13 cellular contexts compared by ENCODE assay signal in the genomic region with DNA sequence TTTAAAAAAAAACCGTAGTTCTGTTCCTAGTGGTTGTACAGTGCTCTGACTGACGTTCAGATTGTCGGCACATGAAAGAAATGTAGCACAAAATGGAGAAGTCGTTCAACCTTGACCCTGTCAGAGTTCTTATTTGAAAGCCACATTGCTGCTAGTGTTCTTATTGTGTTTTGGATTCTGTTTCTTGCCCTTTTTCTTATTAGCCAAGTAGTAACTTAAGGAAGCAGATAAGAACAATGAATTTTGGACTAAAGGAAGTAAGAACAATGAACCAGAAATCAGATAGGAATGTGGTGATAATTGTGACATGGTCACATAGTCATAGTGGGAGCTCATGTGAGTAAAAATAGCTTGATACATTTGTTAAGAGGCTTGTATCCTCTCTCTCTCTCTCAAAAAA. TPM values are rescaled to one million over a fixed set of nuclear protein-coding genes. Genes with fewer than 3 reads are reported as not detected.
A peak's percentile ranks its signal among the peaks of the same experiment; 100 is the strongest.
DNase-seq lines count a peak whose midpoint lies in the region; ATAC-seq and TF ChIP-seq lines count a peak whose summit lies in the region.
"Had no signal": no experiment of that assay in that cellular context is flagged by ENCODE, and none has a peak within 500 bp of the region (broad histone marks: within the 10 kb centered on the region; RNA-seq: fewer than 3 reads in every experiment).

No MANE protein-coding gene starts in this region.

- H3K4me1 ChIP-seq in psoas muscle: peaks cover 56% of the 10 kb centered on the region
- H3K4me1 ChIP-seq: Caco-2, prostate gland had no signal

- peak overlapping the region; percentile 76 for H3K27ac ChIP-seq in psoas muscle
- H3K27ac ChIP-seq: prostate gland had no signal

- WGBS in psoas muscle, 3 donors: 65 to 76% (median 75%) methylated on average over 4 of the region's 4 CpGs

- no peaks in the 10 kb centered on the region for H3K9me3 ChIP-seq in psoas muscle
- H3K9me3 ChIP-seq: Caco-2, prostate gland had no signal

- DNase-seq in RKO (ENCODE audit: low spot score) (peak; percentile 10), fibroblast of peridontal ligament (ENCODE audit: extremely low read depth) (peak; percentile 14), psoas muscle (no peak), NCI-H2196 treated with DMSO at 0.1 percent for 48 hours (lab: John Stamatoyannopoulos, UW; ENCODE audit: unreplicated experiment) (no peak), DMS153 treated with DMSO at 0.1 percent for 48 hours (lab: John Stamatoyannopoulos, UW; ENCODE audit: unreplicated experiment) (no peak), putamen (ENCODE audit: low spot score) (no peak)
- no peak for DNase-seq in effector CD4-positive, alpha-beta T cell
- DNase-seq: activated CD8-positive, alpha-beta memory T cell treated with anti-CD3 and anti-CD28 coated beads for 24 hours; aorta; Caco-2; NCI-H526 had no signal

- ATAC-seq in GM18502 (IDR thresholded peaks at IDR 0.05; ENCODE audit: poor library complexity, unreplicated experiment): peak; percentile 55
- peak in 2 of 4 donors; percentile 24 to 28 for ATAC-seq in psoas muscle

- intact Hi-C loops in psoas muscle (cut with DNase I): loop anchor here in 1 of 2 donors (5.0 kb wide), 1 partner anchor 45 kb away; the partner anchor contains the start of gene RPIA

- no peaks in the 10 kb centered on the region for H3K27me3 ChIP-seq in psoas muscle (ENCODE audit: insufficient read depth in 3 of 3, low read length in 2 of 3)

- no peak for TF ChIP-seq CTCF in psoas muscle (IDR thresholded peaks at IDR 0.05)

- H3K4me3 ChIP-seq in psoas muscle: no peak overlapping the region
- H3K4me3 ChIP-seq: prostate gland had no signal

- peaks cover 6 to 37% of the 10 kb centered on the region in 2 donors for H3K36me3 ChIP-seq in psoas muscle (ENCODE audit: insufficient read depth in 1 of 2, low read depth in 1 of 2)
- H3K36me3 ChIP-seq: prostate gland had no signal

RNA-seq across cellular contexts. Expression of gene RPIA, which starts 45.9 kb away (rescaled TPM):
- 10 to 100 TPM; 14.1 to 22.5 (median 20.1) TPM for total RNA-seq in psoas muscle
- 10 to 100 TPM; 18.2 to 45.6 (median 34.6) TPM for polyA plus RNA-seq in psoas muscle

Comparison
In these comparisons a context has a peak if more than half of its experiments do, and no peak if none do; other contexts are left out.
1. DNase-seq: peak in RKO (single experiment) and fibroblast of peridontal ligament (single experiment); none in psoas muscle (0 of 2), NCI-H2196 treated with DMSO at 0.1 percent for 48 hours (single experiment), DMS153 treated with DMSO at 0.1 percent for 48 hours (single experiment), putamen (single experiment) and effector CD4-positive, alpha-beta T cell (single experiment).